Comparison of ENCODE assay signal across 19 cellular contexts in the genomic region with DNA sequence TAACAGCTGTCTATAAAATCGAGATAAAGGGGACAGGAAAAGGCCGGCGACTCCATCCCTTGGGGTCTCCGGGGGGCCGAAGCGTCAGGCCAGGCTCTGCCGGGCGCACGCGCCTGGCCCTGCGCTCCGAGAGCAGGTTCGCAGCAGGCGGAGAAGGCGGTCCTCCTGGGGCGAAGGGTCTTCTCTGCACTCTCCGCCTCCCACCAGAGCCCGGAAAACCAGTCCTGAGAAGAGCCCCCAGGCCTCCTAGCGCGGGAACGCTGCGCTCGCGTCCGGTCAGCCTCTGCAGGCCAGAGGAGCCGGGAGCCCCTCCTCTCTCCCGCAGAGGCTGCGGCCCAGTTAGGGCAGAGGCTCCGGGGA. TPM values are rescaled to one million over a fixed set of nuclear protein-coding genes. Genes with fewer than 3 reads are reported as not detected.
DNase-seq lines count a peak whose midpoint lies in the region; ATAC-seq, FAIRE-seq and TF ChIP-seq lines count a peak whose summit lies in the region.
"Had no signal": no experiment of that assay in that cellular context is flagged by ENCODE, and none has a peak within 500 bp of the region (broad histone marks: within the 10 kb centered on the region; RNA-seq: fewer than 3 reads in every experiment).

No MANE protein-coding gene starts in this region.

- DNase-seq in HFFc6 (no peak), colonic mucosa (no peak), small intestine (no peak), NCI-H2227 (lab: John Stamatoyannopoulos, UW; ENCODE audit: unreplicated experiment) (no peak), NCI-H226 (no peak), foreskin keratinocyte (no peak)
- DNase-seq: activated CD4-positive, CD25-positive, alpha-beta regulatory T cell; DMS53; midbrain; NCI-H1092; NCI-H2227 treated with DMSO at 0.1 percent for 48 hours; OCI-M1; SW 1271 had no signal

- H3K27me3 ChIP-seq in colonic mucosa (peaks cover 62% of the 10 kb centered on the region), iPS-20b (ENCODE audit: insufficient read depth, low read length) (peaks cover 99% of the 10 kb centered on the region), small intestine (ENCODE audit: control insufficient read depth in 2 of 2, insufficient read depth in 2 of 2, low read length in 2 of 2) (peaks cover 21 to 31% of the 10 kb centered on the region in 2 donors), foreskin keratinocyte (peaks cover 98% of the 10 kb centered on the region)

- no peaks in the 10 kb centered on the region for H3K9me3 ChIP-seq in colonic mucosa
- peaks cover 5% of the 10 kb centered on the region; the same call in 1 of the 2 replicates for H3K9me3 ChIP-seq in iPS-20b (ENCODE audit: insufficient read depth, low read depth, low read length)
- H3K9me3 ChIP-seq in small intestine (ENCODE audit: control insufficient read depth, low read depth): no peaks in the 10 kb centered on the region
- H3K9me3 ChIP-seq: psoas muscle, tibial nerve had no signal

- intact Hi-C loops in colonic mucosa (cut with DNase I): loop anchor here (10.0 kb wide), 1 partner anchor 321 kb away; no protein-coding TSS in a partner anchor

- H3K9ac ChIP-seq in colonic mucosa (ENCODE audit: low read depth in 2 of 2, low read length in 2 of 2) (peak overlapping the region; percentile 4 to 76), iPS-20b (ENCODE audit: low read depth, low read length) (no peak overlapping the region)

- H3K36me3 Mint-ChIP-seq in HFFc6 (ENCODE audit: low read depth): peaks cover 34% of the 10 kb centered on the region
- H3K36me3 Mint-ChIP-seq: activated naive CD8-positive, alpha-beta T cell had no signal

- H3K4me1 Mint-ChIP-seq in HFFc6 (ENCODE audit: low read depth): peaks cover 45% of the 10 kb centered on the region

- no peak for FAIRE-seq in small intestine (lab: Jason Lieb, UNC)
- FAIRE-seq: HepG2 had no signal

- peaks cover 9% of the 10 kb centered on the region for H3K27me3 Mint-ChIP-seq in HFFc6 (ENCODE audit: insufficient read depth)

- H3K27ac ChIP-seq in colonic mucosa: peak overlapping the region; percentile 65
- no peak overlapping the region for H3K27ac ChIP-seq in iPS-20b (ENCODE audit: low read length)
- peak overlapping the region; percentile 52 to 85 for H3K27ac ChIP-seq in small intestine (ENCODE audit: low read depth in 1 of 2, low read length in 1 of 2)
- H3K27ac ChIP-seq in foreskin keratinocyte: no peak overlapping the region
- H3K27ac ChIP-seq: psoas muscle, tibial nerve had no signal

- H3K4me1 ChIP-seq in colonic mucosa: no peaks in the 10 kb centered on the region
- peaks cover 6% of the 10 kb centered on the region; the same call in 1 of the 2 replicates for H3K4me1 ChIP-seq in iPS-20b (ENCODE audit: insufficient read depth, low read length)
- no peaks in the 10 kb centered on the region for H3K4me1 ChIP-seq in small intestine (ENCODE audit: control insufficient read depth in 2 of 2, insufficient read depth in 1 of 2, low read depth in 1 of 2, low read length in 1 of 2)
- H3K4me1 ChIP-seq in foreskin keratinocyte: peaks cover 3% of the 10 kb centered on the region

- H3K36me3 ChIP-seq in colonic mucosa: no peaks in the 10 kb centered on the region
- H3K36me3 ChIP-seq in iPS-20b (ENCODE audit: insufficient read depth, low read depth, low read length): no peaks in the 10 kb centered on the region
- no peaks in the 10 kb centered on the region for H3K36me3 ChIP-seq in small intestine (ENCODE audit: control insufficient read depth in 2 of 2, insufficient read depth in 2 of 2, low read length in 2 of 2)
- H3K36me3 ChIP-seq: tibial nerve had no signal

- no peak for TF ChIP-seq CTCF in HFFc6 (IDR thresholded peaks at IDR 0.05)
- no peak for TF ChIP-seq CTCF in colonic mucosa (IDR thresholded peaks at IDR 0.05)
- no peak for TF ChIP-seq CTCF in foreskin keratinocyte (conservative IDR thresholded peaks at IDR 0.05)

- no peaks in the 10 kb centered on the region for H3K9me3 Mint-ChIP-seq in HFFc6

- H3K4me3 Mint-ChIP-seq in HFFc6: peak overlapping the region; percentile 91
- H3K4me3 Mint-ChIP-seq: activated naive CD8-positive, alpha-beta T cell had no signal

- 21 to 26% (median 25%) methylated on average over 26 to 29 of the region's 29 CpGs for WGBS in small intestine, 3 donors

- H3K4me3 ChIP-seq in colonic mucosa (peak overlapping the region; percentile 28), iPS-20b (ENCODE audit: low read length) (peak overlapping the region; percentile 14; the same call in 1 of the 2 replicates), small intestine (ENCODE audit: low read depth in 1 of 2, low read length in 2 of 2) (peak overlapping the region in 1 of 2 donors; percentile 34)
- H3K4me3 ChIP-seq: psoas muscle had no signal

- ATAC-seq in GM21447 (IDR thresholded peaks at IDR 0.05; ENCODE audit: unreplicated experiment): no peak
- no peak for ATAC-seq in foreskin keratinocyte
- ATAC-seq: HepG2, psoas muscle had no signal

- H3K27ac Mint-ChIP-seq in HFFc6: no peak overlapping the region
- H3K27ac Mint-ChIP-seq: activated naive CD8-positive, alpha-beta T cell had no signal

RNA-seq across cellular contexts. Expression of a gene that starts 5.1 kb away (rescaled TPM):
- 10 to 100 TPM; 12.5 to 20.5 (median 17.9) TPM for total RNA-seq in HFFc6 (2021; fragmentation: NEBNext Ultra II Directional; extraction: Animal tissue kit (Norgen Biotek cat#: 25700))
- 10 to 100 TPM in 1 of 2 donors, 1 to 10 TPM in 1; 6.3 to 12.1 TPM for total RNA-seq in colonic mucosa
- 1 to 10 TPM in 2 of 3 donors, not detected in 1; 4.6 to 7.2 TPM for polyA plus RNA-seq in small intestine
- total RNA-seq in foreskin keratinocyte: not detected in 2 replicates
- polyA plus RNA-seq in foreskin keratinocyte: not detected in 2 replicates
- total RNA-seq: HepG2 had no signal
- polyA plus RNA-seq: HepG2 had no signal

RNA-seq across cellular contexts. Expression of a gene that starts 39.6 kb away (rescaled TPM):
- 10 to 100 TPM; 16.8 to 18.6 (median 17.0) TPM for total RNA-seq in HFFc6 (2021; fragmentation: NEBNext Ultra II Directional; extraction: Animal tissue kit (Norgen Biotek cat#: 25700))
- 10 to 100 TPM; 15.4 to 23.7 TPM for total RNA-seq in colonic mucosa
- polyA plus RNA-seq in small intestine: 10 to 100 TPM in 1 of 3 donors, 1 to 10 TPM in 2; 7.6 to 19.2 (median 9.8) TPM
- total RNA-seq in foreskin keratinocyte: 12.7 and 13.1 TPM in 2 replicates
- polyA plus RNA-seq in foreskin keratinocyte: 6.9 and 7.3 TPM in 2 replicates

RNA-seq across cellular contexts. Expression of a gene that starts 51.2 kb away (rescaled TPM):
- 1 to 10 TPM; 6.3 to 8.4 (median 7.9) TPM for total RNA-seq in HFFc6 (2021; fragmentation: NEBNext Ultra II Directional; extraction: Animal tissue kit (Norgen Biotek cat#: 25700))
- total RNA-seq in colonic mucosa (under 1 TPM; 0.11 to 0.22 TPM), foreskin keratinocyte (not detected in 2 replicates)
- polyA plus RNA-seq in small intestine (under 1 TPM in 1 of 3 donors, not detected in 2; 0.97 TPM), foreskin keratinocyte (not detected in 2 replicates)
- total RNA-seq: HepG2 had no signal
- polyA plus RNA-seq: HepG2 had no signal

Comparison
In these comparisons a context has a peak if more than half of its experiments do, and no peak if none do; other contexts are left out.
1. H3K27ac ChIP-seq: peak in colonic mucosa (single experiment) and small intestine (2 of 2); none in iPS-20b (single experiment) and foreskin keratinocyte (single experiment).